ENCODE assay signal across 1 cellular context in the genomic region with DNA sequence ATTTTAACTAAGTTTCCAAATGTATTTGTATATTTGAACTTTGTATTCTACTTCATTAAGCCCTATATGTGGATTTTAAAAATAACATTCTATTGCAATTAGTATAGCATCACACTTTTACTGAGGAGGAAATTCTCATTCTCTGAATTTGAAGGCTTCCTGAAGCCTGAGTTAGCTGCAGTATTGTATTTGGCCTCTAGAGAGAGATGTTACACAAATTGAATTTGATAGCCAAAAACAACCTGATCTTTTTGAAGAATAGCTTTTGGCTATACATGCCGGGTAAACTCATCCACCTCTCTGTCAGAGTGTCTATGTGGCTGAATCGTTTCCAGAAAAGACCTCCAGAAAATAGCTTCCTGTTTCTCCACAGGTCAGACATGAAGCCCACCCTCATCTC.
TF ChIP-seq lines count a peak whose summit lies in the region.

No MANE protein-coding gene starts in this region.

TF ChIP-seq in HCT116, 20 proteins besides CTCF, POLR2A, EP300 and RAD21 (continued from another document):
- TF ChIP-seq, protein P1, sequence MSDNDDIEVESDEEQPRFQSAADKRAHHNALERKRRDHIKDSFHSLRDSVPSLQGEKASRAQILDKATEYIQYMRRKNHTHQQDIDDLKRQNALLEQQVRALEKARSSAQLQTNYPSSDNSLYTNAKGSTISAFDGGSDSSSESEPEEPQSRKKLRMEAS (IDR thresholded peaks at IDR 0.05) = no peak
- no peak for TF ChIP-seq ZNF274 (IDR thresholded peaks at IDR 0.05; ENCODE audit: low read depth, low read length)
- no peak for TF ChIP-seq TCF7L2 (IDR thresholded peaks at IDR 0.05; ENCODE audit: borderline replicate concordance, extremely low read depth, insufficient read depth, insufficient read length)
- TF ChIP-seq SIN3A (IDR thresholded peaks at IDR 0.05; ENCODE audit: low read depth) = no peak
- no peak for TF ChIP-seq YY1 (IDR thresholded peaks at IDR 0.05; ENCODE audit: extremely low read depth, insufficient replicate concordance, low read depth, low read length)
- TF ChIP-seq CEBPB (IDR thresholded peaks at IDR 0.05; ENCODE audit: low read depth) = no peak
- TF ChIP-seq CBX3 (IDR thresholded peaks at IDR 0.05; ENCODE audit: low read depth) = no peak
- no peak for TF ChIP-seq EZH2phosphoT487 (IDR thresholded peaks at IDR 0.05; ENCODE audit: borderline replicate concordance)
- no peak for TF ChIP-seq ELF1 (IDR thresholded peaks at IDR 0.05; ENCODE audit: borderline replicate concordance, low read depth)
